20 cellular contexts compared by ENCODE assay signal in the genomic region with DNA sequence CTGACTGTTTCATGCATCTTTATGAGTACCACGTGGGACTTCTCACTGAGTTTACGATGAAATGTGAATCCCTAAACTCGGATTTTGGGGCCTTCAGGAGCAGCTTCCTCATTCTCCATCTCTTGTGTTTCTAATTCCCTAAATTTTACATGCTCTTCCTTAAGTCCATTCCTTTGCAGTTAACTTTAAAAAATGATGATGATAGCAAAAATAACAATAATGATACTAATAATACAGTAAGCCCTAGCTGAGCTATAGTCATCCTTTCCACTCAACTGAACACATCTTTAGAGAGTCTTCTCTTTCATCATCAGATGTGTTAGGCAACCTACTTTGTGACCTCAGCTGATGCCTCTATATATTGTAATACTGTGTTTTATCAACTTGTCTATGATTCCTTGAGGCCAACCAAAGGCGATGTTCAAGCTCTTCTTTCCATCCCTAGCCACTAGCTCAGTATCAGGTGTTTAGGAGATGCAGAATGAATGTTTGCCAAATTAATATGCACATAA.
DNase-seq lines count a peak whose midpoint lies in the region; ATAC-seq and TF ChIP-seq lines count a peak whose summit lies in the region.
"Had no signal": no experiment of that assay in that cellular context is flagged by ENCODE, and none has a peak within 500 bp of the region (broad histone marks: within the 10 kb centered on the region; RNA-seq: fewer than 3 reads in every experiment).

No MANE protein-coding gene starts in this region.

- H3K27ac Mint-ChIP-seq in activated CD8-positive, alpha-beta memory T cell treated with anti-CD3 and anti-CD28 coated beads, Interleukin-2, amount 10 ng/mL, durations not matched to agents 7 days and 5 days: peak overlapping the region; percentile 98
- H3K27ac Mint-ChIP-seq in activated naive CD8-positive, alpha-beta T cell treated with anti-CD3 and anti-CD28 coated beads for 36 hours: peak overlapping the region; percentile 99
- H3K27ac Mint-ChIP-seq in stimulated activated effector memory CD8-positive, alpha-beta T cell treated with anti-CD3 and anti-CD28 coated beads, Interleukin-12 subunit alpha, Interleukin-12 subunit beta, amount 100 ng/mL, for 72 hours: peak overlapping the region; percentile 79
- no peak overlapping the region for H3K27ac Mint-ChIP-seq in endothelial cell (ENCODE audit: unreplicated experiment)
- H3K27ac Mint-ChIP-seq: HFFc6 had no signal

- no peak overlapping the region for H2AFZ ChIP-seq in IMR-90 (replicated peaks; ENCODE audit: low read length, poor library complexity)

- no peak overlapping the region for H3K4me2 ChIP-seq in IMR-90 (ENCODE audit: low read depth, low read length)

- peaks cover 11% of the 10 kb centered on the region for H3K36me3 Mint-ChIP-seq in activated CD8-positive, alpha-beta memory T cell treated with anti-CD3 and anti-CD28 coated beads, Interleukin-2, amount 10 ng/mL, durations not matched to agents 7 days and 5 days
- H3K36me3 Mint-ChIP-seq in activated naive CD8-positive, alpha-beta T cell treated with anti-CD3 and anti-CD28 coated beads for 36 hours: peaks cover 10% of the 10 kb centered on the region
- no peaks in the 10 kb centered on the region for H3K36me3 Mint-ChIP-seq in stimulated activated effector memory CD8-positive, alpha-beta T cell treated with anti-CD3 and anti-CD28 coated beads, Interleukin-12 subunit alpha, Interleukin-12 subunit beta, amount 100 ng/mL, for 72 hours
- no peaks in the 10 kb centered on the region for H3K36me3 Mint-ChIP-seq in endothelial cell (ENCODE audit: low read depth, unreplicated experiment)

- no peaks in the 10 kb centered on the region for H3K27me3 Mint-ChIP-seq in activated CD8-positive, alpha-beta memory T cell treated with anti-CD3 and anti-CD28 coated beads, Interleukin-2, amount 10 ng/mL, durations not matched to agents 7 days and 5 days
- no peaks in the 10 kb centered on the region for H3K27me3 Mint-ChIP-seq in activated naive CD8-positive, alpha-beta T cell treated with anti-CD3 and anti-CD28 coated beads for 36 hours
- peaks cover 1% of the 10 kb centered on the region for H3K27me3 Mint-ChIP-seq in endothelial cell (ENCODE audit: unreplicated experiment)

- no peak for DNase-seq in activated CD8-positive, alpha-beta memory T cell treated with anti-CD3 and anti-CD28 coated beads, Interleukin-2, amount 10 ng/mL, durations not matched to agents 7 days and 5 days
- no peak for DNase-seq in activated CD8-positive, alpha-beta memory T cell treated with anti-CD3 and anti-CD28 coated beads for 24 hours
- DNase-seq in IMR-90: no peak
- DNase-seq in activated naive CD8-positive, alpha-beta T cell treated with anti-CD3 and anti-CD28 coated beads for 36 hours: no peak
- DNase-seq in stimulated activated effector memory CD8-positive, alpha-beta T cell treated with anti-CD3 and anti-CD28 coated beads, Interleukin-12 subunit alpha, Interleukin-12 subunit beta, amount 100 ng/mL, for 72 hours (ENCODE audit: low spot score in 2 of 2): no peak
- no peak for DNase-seq in GM03348 (ENCODE audit: low spot score)
- no peak for DNase-seq in endothelial cell (ENCODE audit: low spot score)
- DNase-seq: aorta, C1 segment of cervical spinal cord, DMS 273 treated with DMSO at 0.1 percent for 48 hours, gastrocnemius medialis, HFFc6, hypothalamus, islet precursor cell, NCI-H1436, NCI-H2171 treated with DMSO at 0.1 percent for 48 hours, NCI-H526, uterus had no signal

- in situ Hi-C loops in IMR-90 (cut with MboI; ENCODE audit: low sequenced_read_pairs): no loop called here

- no peak for TF ChIP-seq POLR2A in IMR-90 (IDR thresholded peaks at IDR 0.05; ENCODE audit: low read depth, low read length)

- H2BK15ac ChIP-seq in IMR-90 (ENCODE audit: low read depth, low read length): no peak overlapping the region

- H3K18ac ChIP-seq in IMR-90 (ENCODE audit: low read depth, low read length): no peak overlapping the region

- POLR2A ChIA-PET in IMR-90 (lab: Charles Lee; ENCODE audit: unreplicated experiment): no interaction called here

- no peak overlapping the region for H3K27ac ChIP-seq in IMR-90 (ENCODE audit: insufficient read depth, low read length)
- H3K27ac ChIP-seq: esophagus muscularis mucosa, gastrocnemius medialis, uterus had no signal

- CTCF ChIA-PET in activated CD8-positive, alpha-beta memory T cell treated with anti-CD3 and anti-CD28 coated beads, Interleukin-2, amount 10 ng/mL, durations not matched to agents 7 days and 5 days (lab: Charles Lee): interaction anchor here (1.1 to 2.5 kb wide), 5 partner anchors 12 to 138 kb away, joined by 3 to 8 read pairs (median 4); no protein-coding TSS in a partner anchor
- CTCF ChIA-PET in IMR-90 (lab: Yijun Ruan, JAX): no interaction called here

- H2AK9ac ChIP-seq in IMR-90 (replicated peaks; ENCODE audit: low read depth, low read length, poor library complexity): no peak overlapping the region

- dilution Hi-C loops in IMR-90 (cut with HindIII; ENCODE audit: low sequenced_read_pairs, unreplicated experiment): no loop called here

- H3K27me3 ChIP-seq in IMR-90 (ENCODE audit: control insufficient read depth, insufficient read depth, low read length): no peaks in the 10 kb centered on the region
- H3K27me3 ChIP-seq: esophagus muscularis mucosa, gastrocnemius medialis, uterus had no signal

- no peaks in the 10 kb centered on the region for H4K20me1 ChIP-seq in IMR-90 (ENCODE audit: insufficient read depth, low read length)

- no peak overlapping the region for H3K4me3 ChIP-seq in IMR-90 (ENCODE audit: insufficient read depth, low read depth, low read length)
- H3K4me3 ChIP-seq: esophagus muscularis mucosa, gastrocnemius medialis, uterus had no signal

- H3K14ac ChIP-seq in IMR-90 (replicated peaks; ENCODE audit: low read depth, low read length): no peak overlapping the region

- intact Hi-C loops in IMR-90 (cut with micrococcal nuclease): no loop called here

- no peak overlapping the region for H3K4ac ChIP-seq in IMR-90 (ENCODE audit: low read depth, low read length)

- ATAC-seq in activated CD8-positive, alpha-beta memory T cell treated with anti-CD3 and anti-CD28 coated beads, Interleukin-2, amount 10 ng/mL, durations not matched to agents 7 days and 5 days: no peak
- ATAC-seq in IMR-90 (ENCODE audit: low read depth) (no peak), GM18907 (IDR thresholded peaks at IDR 0.05; ENCODE audit: unreplicated experiment) (no peak)
- ATAC-seq in stimulated activated effector memory CD8-positive, alpha-beta T cell treated with anti-CD3 and anti-CD28 coated beads, Interleukin-12 subunit alpha, Interleukin-12 subunit beta, amount 100 ng/mL, for 72 hours: peak; percentile 58
- ATAC-seq: gastrocnemius medialis had no signal

- peaks cover 31% of the 10 kb centered on the region for H3K4me1 Mint-ChIP-seq in activated CD8-positive, alpha-beta memory T cell treated with anti-CD3 and anti-CD28 coated beads, Interleukin-2, amount 10 ng/mL, durations not matched to agents 7 days and 5 days
- peaks cover 35% of the 10 kb centered on the region for H3K4me1 Mint-ChIP-seq in activated naive CD8-positive, alpha-beta T cell treated with anti-CD3 and anti-CD28 coated beads for 36 hours
- peaks cover 35% of the 10 kb centered on the region for H3K4me1 Mint-ChIP-seq in stimulated activated effector memory CD8-positive, alpha-beta T cell treated with anti-CD3 and anti-CD28 coated beads, Interleukin-12 subunit alpha, Interleukin-12 subunit beta, amount 100 ng/mL, for 72 hours
- no peaks in the 10 kb centered on the region for H3K4me1 Mint-ChIP-seq in endothelial cell (ENCODE audit: unreplicated experiment)

- no peak overlapping the region for H3K9ac ChIP-seq in IMR-90 (ENCODE audit: low read depth, low read length)

- no peak overlapping the region for H2AK5ac ChIP-seq in IMR-90 (ENCODE audit: low read depth, low read length)

- H2BK120ac ChIP-seq in IMR-90 (ENCODE audit: low read depth, low read length): no peak overlapping the region

- BruUV-seq in IMR-90 (replicated peaks; lab: Mats Ljungman, UMichigan): no TSS peak

- H3K4me3 Mint-ChIP-seq in activated CD8-positive, alpha-beta memory T cell treated with anti-CD3 and anti-CD28 coated beads, Interleukin-2, amount 10 ng/mL, durations not matched to agents 7 days and 5 days: peak overlapping the region; percentile 45
- peak overlapping the region; percentile 68 for H3K4me3 Mint-ChIP-seq in activated naive CD8-positive, alpha-beta T cell treated with anti-CD3 and anti-CD28 coated beads for 36 hours
- H3K4me3 Mint-ChIP-seq in stimulated activated effector memory CD8-positive, alpha-beta T cell treated with anti-CD3 and anti-CD28 coated beads, Interleukin-12 subunit alpha, Interleukin-12 subunit beta, amount 100 ng/mL, for 72 hours: peak overlapping the region; percentile 38
- no peak overlapping the region for H3K4me3 Mint-ChIP-seq in endothelial cell (ENCODE audit: unreplicated experiment)
- H3K4me3 Mint-ChIP-seq: HFFc6 had no signal

- no peaks in the 10 kb centered on the region for H3K9me3 Mint-ChIP-seq in activated CD8-positive, alpha-beta memory T cell treated with anti-CD3 and anti-CD28 coated beads, Interleukin-2, amount 10 ng/mL, durations not matched to agents 7 days and 5 days (ENCODE audit: low read depth)
- peaks cover 4% of the 10 kb centered on the region for H3K9me3 Mint-ChIP-seq in activated naive CD8-positive, alpha-beta T cell treated with anti-CD3 and anti-CD28 coated beads for 36 hours
- H3K9me3 Mint-ChIP-seq in stimulated activated effector memory CD8-positive, alpha-beta T cell treated with anti-CD3 and anti-CD28 coated beads, Interleukin-12 subunit alpha, Interleukin-12 subunit beta, amount 100 ng/mL, for 72 hours: peaks cover 3% of the 10 kb centered on the region
- H3K9me3 Mint-ChIP-seq in endothelial cell (ENCODE audit: unreplicated experiment): no peaks in the 10 kb centered on the region

- no peaks in the 10 kb centered on the region for H3K36me3 ChIP-seq in IMR-90 (ENCODE audit: control insufficient read depth, insufficient read depth, low read length)
- H3K36me3 ChIP-seq: esophagus muscularis mucosa, gastrocnemius medialis, uterus had no signal

- no peak overlapping the region for H4K91ac ChIP-seq in IMR-90 (ENCODE audit: insufficient read depth, low read depth, low read length)

- no peak overlapping the region for H2BK5ac ChIP-seq in IMR-90 (ENCODE audit: low read depth, low read length, poor library complexity, severe bottlenecking)

- WGBS in IMR-90 (ENCODE audit: extremely low coverage in 2 of 2, insufficient read length in 1 of 2), 2 experiments: no CpG with 5 or more reads among the region's 4 CpGs

- H3K9me3 ChIP-seq in IMR-90 (ENCODE audit: control insufficient read depth, insufficient read depth, low read length): peaks cover 23% of the 10 kb centered on the region
- H3K9me3 ChIP-seq: esophagus muscularis mucosa, gastrocnemius medialis, uterus had no signal

- no peak overlapping the region for H4K8ac ChIP-seq in IMR-90 (ENCODE audit: low read depth in 2 of 2, low read length in 2 of 2)

- no peaks in the 10 kb centered on the region for H3K4me1 ChIP-seq in IMR-90 (ENCODE audit: control insufficient read depth, insufficient read depth, low read length)
- H3K4me1 ChIP-seq: esophagus muscularis mucosa, gastrocnemius medialis, uterus had no signal

- no peak overlapping the region for H4K5ac ChIP-seq in IMR-90 (ENCODE audit: low read depth, low read length)

- no peak overlapping the region for H3K23ac ChIP-seq in IMR-90 (ENCODE audit: low read depth, low read length)

- H3K56ac ChIP-seq in IMR-90 (ENCODE audit: extremely low read depth, insufficient read depth, low read length): no peak overlapping the region

- H3K79me1 ChIP-seq in IMR-90 (ENCODE audit: low read depth in 1 of 2, low read length in 2 of 2): no peaks in the 10 kb centered on the region

- no peak for TF ChIP-seq CTCF in IMR-90 (conservative IDR thresholded peaks at IDR 0.05; ENCODE audit: low read depth, low read length)
- TF ChIP-seq CTCF in endothelial cell (IDR thresholded peaks at IDR 0.05; ENCODE audit: unreplicated experiment): no peak

- no peaks in the 10 kb centered on the region for H3K9me1 ChIP-seq in IMR-90 (ENCODE audit: insufficient read depth, low read length)

- TF ChIP-seq RAD21 in IMR-90 (IDR thresholded peaks at IDR 0.05; ENCODE audit: low read length): no peak

- H2BK20ac ChIP-seq in IMR-90 (ENCODE audit: low read depth, low read length): no peak overlapping the region
